Comparison of ENCODE assay signal across 13 cellular contexts in genomic region chr13:98468352-98468751, GRCh38.
DNase-seq lines count a peak whose midpoint lies in the region; ATAC-seq lines count a peak whose summit lies in the region.
"Had no signal": no experiment of that assay in that cellular context is flagged by ENCODE, and none has a peak within 500 bp of the region (broad histone marks: within the 10 kb centered on the region; RNA-seq: fewer than 3 reads in every experiment).

No MANE protein-coding gene starts in this region.

- intact Hi-C loops in sciatic nerve (cut with DNase I), result loop anchor here (10.0 kb wide), 1 partner anchor 106 kb away; the partner anchor contains the start of gene STK24

- H3K4me3 Mint-ChIP-seq in activated T-cell treated with anti-CD3 and anti-CD28 coated beads, Interleukin-2, amount 50 U/mL, for 72 hours, result no peak overlapping the region
- no peak overlapping the region for H3K4me3 Mint-ChIP-seq in effector memory CD8-positive, alpha-beta T cell
- H3K4me3 Mint-ChIP-seq: naive B cell; stimulated activated naive CD8-positive, alpha-beta T cell treated with anti-CD3 and anti-CD28 coated beads, Interleukin-15, Interleukin-2, amounts not matched to agents 100 ng/mL and 50 ng/mL, for 24 hours had no signal

- no peak for ATAC-seq in activated T-cell treated with anti-CD3 and anti-CD28 coated beads, Interleukin-2, amount 50 U/mL, for 72 hours (replicated peaks in 1 of 2)
- ATAC-seq in effector memory CD8-positive, alpha-beta T cell (replicated peaks), result no peak
- peak; percentile 53 for ATAC-seq in sciatic nerve

- DNase-seq in activated T-cell treated with anti-CD3 and anti-CD28 coated beads, Interleukin-2, amount 50 U/mL, for 72 hours, result no peak
- DNase-seq in activated T-cell treated with anti-CD3 and anti-CD28 coated beads, Interleukin-2, amount 50 U/mL, for 48 hours, result no peak
- DNase-seq in LHCN-M2 (ENCODE audit: low read depth) (peak; percentile 21), sciatic nerve (ENCODE audit: low spot score) (peak; percentile 43), AG08395 (ENCODE audit: low spot score) (no peak), middle frontal gyrus (ENCODE audit: extremely low spot score, low spot score) (no peak)
- no peak for DNase-seq in effector memory CD8-positive, alpha-beta T cell
- DNase-seq in central memory CD4-positive, alpha-beta T cell, result no peak
- DNase-seq: activated CD8-positive, alpha-beta memory T cell treated with anti-CD3 and anti-CD28 coated beads, Interleukin-2, amount 50 U/mL, for 4 hours; MM.1S; naive B cell; stimulated activated CD4-positive, alpha-beta T cell treated with anti-CD3 and anti-CD28 coated beads, Interleukin-4, amount 100 ng/mL, for 4 hours had no signal

- peaks cover 25% of the 10 kb centered on the region for H3K4me1 Mint-ChIP-seq in activated T-cell treated with anti-CD3 and anti-CD28 coated beads, Interleukin-2, amount 50 U/mL, for 72 hours (ENCODE audit: low read depth)
- peaks cover 24% of the 10 kb centered on the region in 2 donors for H3K4me1 Mint-ChIP-seq in effector memory CD8-positive, alpha-beta T cell (ENCODE audit: low read depth in 2 of 2)

- H3K9me3 Mint-ChIP-seq in activated T-cell treated with anti-CD3 and anti-CD28 coated beads, Interleukin-2, amount 50 U/mL, for 72 hours, result no peaks in the 10 kb centered on the region
- no peaks in the 10 kb centered on the region for H3K9me3 Mint-ChIP-seq in effector memory CD8-positive, alpha-beta T cell
- H3K9me3 Mint-ChIP-seq: naive B cell; stimulated activated naive CD8-positive, alpha-beta T cell treated with anti-CD3 and anti-CD28 coated beads, Interleukin-15, Interleukin-2, amounts not matched to agents 100 ng/mL and 50 ng/mL, for 24 hours had no signal

- peak overlapping the region; percentile 39 for H3K27ac Mint-ChIP-seq in activated T-cell treated with anti-CD3 and anti-CD28 coated beads, Interleukin-2, amount 50 U/mL, for 72 hours
- peak overlapping the region; percentile 35 to 73 for H3K27ac Mint-ChIP-seq in effector memory CD8-positive, alpha-beta T cell
- H3K27ac Mint-ChIP-seq: stimulated activated naive CD8-positive, alpha-beta T cell treated with anti-CD3 and anti-CD28 coated beads, Interleukin-15, Interleukin-2, amounts not matched to agents 100 ng/mL and 50 ng/mL, for 24 hours had no signal

- peaks cover 12 to 37% of the 10 kb centered on the region in 2 donors for H3K36me3 Mint-ChIP-seq in activated T-cell treated with anti-CD3 and anti-CD28 coated beads, Interleukin-2, amount 50 U/mL, for 72 hours (ENCODE audit: insufficient read depth in 2 of 2)
- H3K36me3 Mint-ChIP-seq in effector memory CD8-positive, alpha-beta T cell (ENCODE audit: insufficient read depth), result peaks cover 34% of the 10 kb centered on the region

- H3K27me3 Mint-ChIP-seq in activated T-cell treated with anti-CD3 and anti-CD28 coated beads, Interleukin-2, amount 50 U/mL, for 72 hours (ENCODE audit: low read depth), result no peaks in the 10 kb centered on the region
- H3K27me3 Mint-ChIP-seq in effector memory CD8-positive, alpha-beta T cell, result no peaks in the 10 kb centered on the region
- H3K27me3 Mint-ChIP-seq: naive B cell; stimulated activated naive CD8-positive, alpha-beta T cell treated with anti-CD3 and anti-CD28 coated beads, Interleukin-15, Interleukin-2, amounts not matched to agents 100 ng/mL and 50 ng/mL, for 24 hours had no signal

Comparison
In these comparisons a context has a peak if more than half of its experiments do, and no peak if none do; other contexts are left out.
1. DNase-seq: peak in LHCN-M2 (single experiment) and sciatic nerve (single experiment); none in activated T-cell treated with anti-CD3 and anti-CD28 coated beads, Interleukin-2, amount 50 U/mL, for 72 hours (0 of 2), activated T-cell treated with anti-CD3 and anti-CD28 coated beads, Interleukin-2, amount 50 U/mL, for 48 hours (0 of 2), effector memory CD8-positive, alpha-beta T cell (0 of 3), central memory CD4-positive, alpha-beta T cell (single experiment), AG08395 (single experiment) and middle frontal gyrus (single experiment).